8 cellular contexts compared by ENCODE assay signal in the genomic region with DNA sequence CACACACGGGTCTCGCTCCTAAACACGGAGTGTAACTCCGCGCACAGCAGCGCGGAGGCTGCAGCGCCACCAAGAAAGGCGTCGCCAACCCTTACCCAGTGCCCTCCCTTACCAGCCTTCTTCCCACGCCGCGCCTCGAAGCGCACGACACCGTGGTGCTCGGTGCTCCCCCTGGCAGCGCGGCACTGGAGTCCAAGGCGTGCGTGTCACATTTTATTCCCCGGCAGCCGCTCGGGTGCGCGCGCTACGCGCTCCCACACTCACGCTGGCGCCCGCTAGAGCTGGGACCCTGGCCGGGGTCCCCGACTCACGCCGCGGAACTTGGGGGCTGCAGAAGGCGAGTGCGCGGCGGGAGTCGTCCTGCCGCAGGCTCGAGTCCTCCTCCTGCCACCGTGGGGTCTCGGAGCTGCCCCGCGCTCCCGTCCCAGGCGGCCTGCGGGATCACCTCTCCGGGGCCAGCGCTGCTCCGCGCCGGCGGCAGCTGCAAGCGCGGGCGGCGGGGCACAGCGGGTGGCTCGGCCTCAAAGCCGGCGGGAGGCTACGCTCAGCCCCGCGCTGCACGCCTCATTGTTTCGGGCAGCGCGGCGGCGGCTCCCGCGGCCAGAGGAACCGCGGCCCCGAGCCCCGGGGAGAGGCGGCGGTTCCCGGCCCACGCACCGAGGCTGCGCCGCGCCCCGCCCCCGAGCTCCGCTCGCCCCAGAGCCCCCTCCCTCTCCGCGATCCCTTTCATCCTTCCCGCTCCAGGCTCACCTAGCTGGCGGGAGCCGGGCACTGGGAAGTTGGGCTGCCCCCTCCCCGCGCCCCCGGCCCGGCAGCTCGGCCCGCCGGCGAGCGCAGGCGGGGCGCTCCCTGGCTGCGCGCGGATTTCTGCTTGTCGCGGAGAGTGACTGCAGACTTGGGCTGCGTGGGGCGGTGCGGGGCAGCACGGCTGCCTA. TPM values are rescaled to one million over a fixed set of nuclear protein-coding genes. Genes with fewer than 3 reads are reported as not detected.
DNase-seq lines count a peak whose midpoint lies in the region; ATAC-seq, FAIRE-seq and TF ChIP-seq lines count a peak whose summit lies in the region.

A gene with protein sequence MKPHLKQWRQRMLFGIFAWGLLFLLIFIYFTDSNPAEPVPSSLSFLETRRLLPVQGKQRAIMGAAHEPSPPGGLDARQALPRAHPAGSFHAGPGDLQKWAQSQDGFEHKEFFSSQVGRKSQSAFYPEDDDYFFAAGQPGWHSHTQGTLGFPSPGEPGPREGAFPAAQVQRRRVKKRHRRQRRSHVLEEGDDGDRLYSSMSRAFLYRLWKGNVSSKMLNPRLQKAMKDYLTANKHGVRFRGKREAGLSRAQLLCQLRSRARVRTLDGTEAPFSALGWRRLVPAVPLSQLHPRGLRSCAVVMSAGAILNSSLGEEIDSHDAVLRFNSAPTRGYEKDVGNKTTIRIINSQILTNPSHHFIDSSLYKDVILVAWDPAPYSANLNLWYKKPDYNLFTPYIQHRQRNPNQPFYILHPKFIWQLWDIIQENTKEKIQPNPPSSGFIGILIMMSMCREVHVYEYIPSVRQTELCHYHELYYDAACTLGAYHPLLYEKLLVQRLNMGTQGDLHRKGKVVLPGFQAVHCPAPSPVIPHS (minus strand): TSS at position 187 of the 935 bp plus-strand sequence. CDS start 42,190 bp downstream, outside the sequence.

- FAIRE-seq in GM12891 (lab: Jason Lieb, UNC) = no peak

- H3K27ac ChIP-seq in left ventricle myocardium inferior (replicated peaks) = no peak within 1 kb of the TSS
- peak within 1 kb of the TSS; percentile 14 for H3K27ac ChIP-seq in rectal smooth muscle tissue (ENCODE audit: low read depth, low read length)

- ATAC-seq in GM18502 (IDR thresholded peaks at IDR 0.05; ENCODE audit: poor library complexity, unreplicated experiment) = no peak
- ATAC-seq in HG03196 (IDR thresholded peaks at IDR 0.05; ENCODE audit: unreplicated experiment) = no peak

- H3K9ac ChIP-seq in rectal smooth muscle tissue (ENCODE audit: low read length) = no peak within 1 kb of the TSS

- peak within 1 kb of the TSS; percentile 70 for H3K4me3 ChIP-seq in left ventricle myocardium inferior
- peak within 1 kb of the TSS; percentile 64 for H3K4me3 ChIP-seq in rectal smooth muscle tissue (ENCODE audit: low read length)

- DNase-seq in GM12891 (ENCODE audit: insufficient read length, low spot score) = peak; percentile 13
- peak; percentile 66 for DNase-seq in SK-N-DZ (ENCODE audit: low spot score)
- DNase-seq in left ventricle myocardium inferior = no peak
- no peak for DNase-seq in NK-92 (lab: John Stamatoyannopoulos, UW; ENCODE audit: unreplicated experiment)
- no peak for DNase-seq in NCI-H2227 (lab: John Stamatoyannopoulos, UW; ENCODE audit: unreplicated experiment)

- intact Hi-C loops in left ventricle myocardium inferior (cut with micrococcal nuclease) = no loop called here

- H3K4me1 ChIP-seq in left ventricle myocardium inferior (peaks cover 25% of the 10 kb centered on the region), rectal smooth muscle tissue (ENCODE audit: control insufficient read depth, insufficient read depth, low read length) (no peaks in the 10 kb centered on the region)

- H3K27me3 ChIP-seq in left ventricle myocardium inferior (ENCODE audit: low read depth) (peaks cover 76% of the 10 kb centered on the region), rectal smooth muscle tissue (ENCODE audit: control insufficient read depth, insufficient read depth, low read length) (peaks cover 2% of the 10 kb centered on the region)

- TF ChIP-seq CTCF in left ventricle myocardium inferior (IDR thresholded peaks at IDR 0.05; ENCODE audit: borderline replicate concordance) = no peak

- no peaks in the 10 kb centered on the region for H3K9me3 ChIP-seq in left ventricle myocardium inferior (replicated peaks)

- H3K36me3 ChIP-seq in left ventricle myocardium inferior (no peaks in the 10 kb centered on the region), rectal smooth muscle tissue (ENCODE audit: control insufficient read depth, insufficient read depth, low read length) (no peaks in the 10 kb centered on the region)

- no peak for TF ChIP-seq POLR2A in GM12891 (IDR thresholded peaks at IDR 0.05; ENCODE audit: low read depth, low read length)

TF ChIP-seq in GM12891, 5 proteins besides CTCF, POLR2A, EP300 and RAD21:
- TF ChIP-seq POLR2AphosphoS5 (IDR thresholded peaks at IDR 0.05; ENCODE audit: low read depth, low read length) (no peak), TAF1 (IDR thresholded peaks at IDR 0.05; ENCODE audit: low read depth, low read length) (no peak), POU2F2 (IDR thresholded peaks at IDR 0.05; ENCODE audit: low read depth, low read length) (no peak), SPI1 (IDR thresholded peaks at IDR 0.05; ENCODE audit: low read depth, low read length) (no peak), PAX5 (IDR thresholded peaks at IDR 0.05; ENCODE audit: insufficient read depth, low read length, severe bottlenecking) (no peak)

RNA-seq across cellular contexts. Expression of the gene that starts here (rescaled TPM):
- not detected for polyA plus RNA-seq in GM12891 (2012; ENCODE audit: low read depth, missing spikeins)
- 18.7 and 22.5 TPM in 2 replicates for polyA plus RNA-seq in SK-N-DZ (2014; cell fraction: cytosol; rRNA removed)
- 15.9 and 21.2 TPM in 2 replicates for polyA plus RNA-seq in SK-N-DZ (2014; cell fraction: nucleus; rRNA removed)
- total RNA-seq in left ventricle myocardium inferior = 0.41 TPM

Comparison
In these comparisons a context has a peak if more than half of its experiments do, and no peak if none do; other contexts are left out.
1. DNase-seq: peak in GM12891 (single experiment) and SK-N-DZ (single experiment); none in left ventricle myocardium inferior (single experiment), NK-92 (single experiment) and NCI-H2227 (single experiment).